ENCODE assay signal across 35 cellular contexts in the genomic region with DNA sequence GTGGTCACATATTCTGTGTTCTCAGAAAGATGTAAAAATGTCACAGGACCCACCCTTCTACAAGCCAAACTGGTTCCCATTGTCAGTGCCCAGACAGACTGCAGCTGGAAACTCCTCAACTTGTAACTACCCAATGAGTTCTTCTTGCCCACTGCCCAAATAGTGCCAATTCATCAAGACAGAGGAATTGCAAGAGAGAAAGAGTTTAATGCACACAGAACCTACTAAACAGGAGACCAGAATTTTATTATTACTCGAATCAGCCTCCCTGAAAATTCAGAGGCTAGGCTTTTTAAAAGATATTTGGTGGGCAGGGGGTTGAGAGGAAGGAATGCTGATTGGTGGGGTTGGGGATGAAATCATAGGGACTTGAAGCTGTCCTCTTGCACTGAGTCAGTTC.
"Had no signal": no experiment of that assay in that cellular context is flagged by ENCODE, and none has a peak within 500 bp of the region (broad histone marks: within the 10 kb centered on the region; RNA-seq: fewer than 3 reads in every experiment).

No MANE protein-coding gene starts in this region.

- DNase-seq: Karpas-422, Kasumi-1, MG63, MM.1S, MV-4-11, NCI-H1048, NCI-H1092, NCI-H1092 treated with DMSO at 0.1 percent for 48 hours, NCI-H1105, NCI-H1105 treated with DMSO at 0.1 percent for 48 hours, NCI-H1417, NCI-H1417 treated with DMSO at 0.1 percent for 48 hours, NCI-H1436, NCI-H1436 treated with DMSO at 0.1 percent for 48 hours, NCI-H146, NCI-H1694, NCI-H1694 treated with DMSO at 0.1 percent for 48 hours, NCI-H187, NCI-H187 treated with DMSO at 0.1 percent for 48 hours, NCI-H1930, NCI-H2029, NCI-H2081, NCI-H2081 treated with DMSO at 0.1 percent for 48 hours, NCI-H2107, NCI-H2171, NCI-H2171 treated with DMSO at 0.1 percent for 48 hours, NCI-H2227 treated with DMSO at 0.1 percent for 48 hours, NCI-H226, NCI-H345, NCI-H446, NCI-H446 treated with DMSO at 0.1 percent for 48 hours, NCI-H510A, NCI-H510A treated with DMSO at 0.1 percent for 48 hours, NCI-H524, NCI-H526 had no signal

- H3K36me3 ChIP-seq: MG63 had no signal

- H3K4me3 ChIP-seq: MG63 had no signal
